Comparison of ENCODE assay signal across 2 cellular contexts in genomic region chr20:58141971-58142842, GRCh38.
TF ChIP-seq lines count a peak whose summit lies in the region.

No MANE protein-coding gene starts in this region.

TF ChIP-seq in SK-N-SH, 30 proteins besides CTCF, POLR2A, EP300 and RAD21:
- TF ChIP-seq FOXJ3 (CRISPR knock-in tag; IDR thresholded peaks at IDR 0.05) (no peak), YY1 (IDR thresholded peaks at IDR 0.05; ENCODE audit: low read depth) (no peak), GATA2 (CRISPR knock-in tag; IDR thresholded peaks at IDR 0.05) (peak; percentile 5; the same call in 1 of the 2 replicates), TCF12 (IDR thresholded peaks at IDR 0.05) (no peak), NFIC (IDR thresholded peaks at IDR 0.05; ENCODE audit: borderline replicate concordance) (no peak), ZBTB33 (IDR thresholded peaks at IDR 0.05; ENCODE audit: borderline replicate concordance, low read depth) (no peak), SIN3A (IDR thresholded peaks at IDR 0.05; ENCODE audit: borderline replicate concordance, low read depth, low read length) (no peak), IRF3 (IDR thresholded peaks at IDR 0.05; ENCODE audit: low read depth, low read length) (no peak), MAX (IDR thresholded peaks at IDR 0.05; ENCODE audit: low read depth) (no peak)

TF ChIP-seq in SK-N-SH treated with all-trans-retinoic acid at 6 μM for 48 hours, 23 proteins besides CTCF, POLR2A, EP300 and RAD21:
- no peak for TF ChIP-seq RARB (CRISPR knock-in tag; IDR thresholded peaks at IDR 0.05)
- TF ChIP-seq GLIS3 (CRISPR knock-in tag; IDR thresholded peaks at IDR 0.05): no peak
TF ChIP-seq in SK-N-SH treated with all-trans-retinoic acid at 6 μM for 48 hours: peak in this region for 0.
